27 cellular contexts compared by ENCODE assay signal in genomic region chr1:22804333-22804906, GRCh38.
A peak's percentile ranks its signal among the peaks of the same experiment; 100 is the strongest.
DNase-seq lines count a peak whose midpoint lies in the region; ATAC-seq and TF ChIP-seq lines count a peak whose summit lies in the region.
"Had no signal": no experiment of that assay in that cellular context is flagged by ENCODE, and none has a peak within 500 bp of the region (broad histone marks: within the 10 kb centered on the region; RNA-seq: fewer than 3 reads in every experiment).

No MANE protein-coding gene starts in this region.

- H3K9me2 ChIP-seq in Karpas-422 (replicated peaks; ENCODE audit: insufficient read depth, low read length) = no peaks in the 10 kb centered on the region

- DNase-seq in Karpas-422 = no peak
- DNase-seq in head of caudate nucleus = peak in 28 of 42 donors; percentile 27 to 80 (median 54)
- DNase-seq in sciatic nerve (ENCODE audit: low spot score) = no peak
- DNase-seq in activated naive CD4-positive, alpha-beta T cell (lab: John Stamatoyannopoulos, UW) = no peak
- no peak for DNase-seq in C1 segment of cervical spinal cord (lab: John Stamatoyannopoulos, UW)
- DNase-seq: activated CD4-positive, alpha-beta T cell treated with anti-CD3 and anti-CD28 coated beads, Interleukin-2, amount 50 U/mL, for 48 hours; amygdala; Caco-2; DMS79 treated with DMSO at 0.1 percent for 48 hours; Kasumi-1; NCI-H510A treated with DMSO at 0.1 percent for 48 hours; Peyer's patch; stimulated activated CD4-positive, alpha-beta T cell treated with anti-CD3 and anti-CD28 coated beads, Interleukin-12 subunit alpha, Interleukin-12 subunit beta, amount 100 ng/mL, for 4 hours; stimulated activated CD4-positive, alpha-beta T cell treated with anti-CD3 and anti-CD28 coated beads, Interleukin-4, amount 100 ng/mL, for 4 hours; testis; uterus had no signal

- intact Hi-C loops in head of caudate nucleus (cut with DNase I) = no loop called here
- intact Hi-C loops in sciatic nerve (cut with DNase I) = no loop called here

- H3K27ac Mint-ChIP-seq in brain = peak overlapping the region in 4 of 5 experiments; percentile 60 to 93 (median 80)
- H3K27ac Mint-ChIP-seq: activated naive CD4-positive, alpha-beta T cell treated with anti-CD3 and anti-CD28 coated beads, Interleukin-2, amount 50 U/mL, for 24 hours; activated T-helper 1 cell treated with anti-CD3 and anti-CD28 coated beads, Interleukin-12 subunit alpha, Interleukin-12 subunit beta, Interleukin-2, Interleukin-4 antibody, amounts not matched to agents 30 ng/mL and 10 ng/mL and 1 ng/mL, durations not matched to agents 14 hours and 24 hours and 36 hours; dendritic cell treated with granulocyte-macrophage colony-stimulating factor and Interleukin-4, amounts not matched to agents 40 ng/mL and 50 ng/mL, for 4 days; stimulated activated memory B cell treated with anti-CD40 and anti-IgM and Interleukin-4, amounts not matched to agents 10 μg/mL and 1 μg/mL and 100 μg/mL, for 72 hours had no signal

- H3K27me3 Mint-ChIP-seq in brain = peaks cover 2% of the 10 kb centered on the region
- H3K27me3 Mint-ChIP-seq: activated naive CD4-positive, alpha-beta T cell treated with anti-CD3 and anti-CD28 coated beads, Interleukin-2, amount 50 U/mL, for 24 hours had no signal

- H3K9ac ChIP-seq in Karpas-422 (ENCODE audit: low read length) = peak overlapping the region; percentile 68

- no peak for TF ChIP-seq CTCF in brain (conservative IDR thresholded peaks at IDR 0.05)

- no peaks in the 10 kb centered on the region for H3K27me3 ChIP-seq in Karpas-422 (ENCODE audit: low read length)
- H3K27me3 ChIP-seq: Peyer's patch, right lobe of liver, testis, uterus had no signal

- no peaks in the 10 kb centered on the region for H4K20me1 ChIP-seq in Karpas-422 (ENCODE audit: insufficient read depth, low read depth, low read length)

- no peaks in the 10 kb centered on the region for H3K9me3 ChIP-seq in Karpas-422 (ENCODE audit: low read length)
- H3K9me3 ChIP-seq: Caco-2, Peyer's patch, right lobe of liver, testis, uterus had no signal

- peak overlapping the region; percentile 96; the same call in 1 of the 2 replicates for H3K27ac ChIP-seq in Karpas-422 (ENCODE audit: low read length)
- H3K27ac ChIP-seq: C4-2B, HL-60, Peyer's patch, right lobe of liver, testis, uterus had no signal

- peaks cover 94% of the 10 kb centered on the region for H3K4me1 ChIP-seq in Karpas-422 (ENCODE audit: low read length)
- H3K4me1 ChIP-seq: Caco-2, right lobe of liver had no signal

- H3K36me3 Mint-ChIP-seq in brain = no peaks in the 10 kb centered on the region
- H3K36me3 Mint-ChIP-seq: activated naive CD4-positive, alpha-beta T cell treated with anti-CD3 and anti-CD28 coated beads, Interleukin-2, amount 50 U/mL, for 24 hours; stimulated activated memory B cell treated with anti-CD40 and anti-IgM and Interleukin-4, amounts not matched to agents 10 μg/mL and 1 μg/mL and 100 μg/mL, for 72 hours had no signal

- H3K79me2 ChIP-seq in Karpas-422 (ENCODE audit: low read length) = no peaks in the 10 kb centered on the region

- no peak overlapping the region for H2AFZ ChIP-seq in Karpas-422 (ENCODE audit: low read length)

- ATAC-seq in sciatic nerve (peak; percentile 31), GM21737 (IDR thresholded peaks at IDR 0.05; ENCODE audit: unreplicated experiment) (no peak), HG03135 (IDR thresholded peaks at IDR 0.05; ENCODE audit: unreplicated experiment) (no peak)
- ATAC-seq: right lobe of liver; stimulated activated memory B cell treated with anti-CD40 and anti-IgM and Interleukin-4, amounts not matched to agents 10 μg/mL and 1 μg/mL and 100 μg/mL, for 72 hours had no signal

- no peaks in the 10 kb centered on the region for H3K36me3 ChIP-seq in Karpas-422 (ENCODE audit: insufficient read depth, low read length)
- H3K36me3 ChIP-seq: Peyer's patch, right lobe of liver, uterus had no signal

- no peak overlapping the region for H3K4me3 ChIP-seq in Karpas-422 (ENCODE audit: low read length)
- H3K4me3 ChIP-seq: lung, Peyer's patch, right lobe of liver, testis, uterus had no signal

- H3K4me2 ChIP-seq in Karpas-422 (ENCODE audit: low read depth, low read length, poor library complexity, severe bottlenecking) = peak overlapping the region; percentile 71

- H3K4me3 Mint-ChIP-seq in brain = no peak overlapping the region
- H3K4me3 Mint-ChIP-seq: activated naive CD4-positive, alpha-beta T cell treated with anti-CD3 and anti-CD28 coated beads, Interleukin-2, amount 50 U/mL, for 24 hours; activated T-helper 1 cell treated with anti-CD3 and anti-CD28 coated beads, Interleukin-12 subunit alpha, Interleukin-12 subunit beta, Interleukin-2, Interleukin-4 antibody, amounts not matched to agents 30 ng/mL and 10 ng/mL and 1 ng/mL, durations not matched to agents 14 hours and 24 hours and 36 hours; dendritic cell treated with granulocyte-macrophage colony-stimulating factor and Interleukin-4, amounts not matched to agents 40 ng/mL and 50 ng/mL, for 4 days; stimulated activated memory B cell treated with anti-CD40 and anti-IgM and Interleukin-4, amounts not matched to agents 10 μg/mL and 1 μg/mL and 100 μg/mL, for 72 hours had no signal

- H3K4me1 Mint-ChIP-seq in brain = peaks cover 96% of the 10 kb centered on the region
- H3K4me1 Mint-ChIP-seq: activated naive CD4-positive, alpha-beta T cell treated with anti-CD3 and anti-CD28 coated beads, Interleukin-2, amount 50 U/mL, for 24 hours; stimulated activated memory B cell treated with anti-CD40 and anti-IgM and Interleukin-4, amounts not matched to agents 10 μg/mL and 1 μg/mL and 100 μg/mL, for 72 hours had no signal

- H3K9me3 Mint-ChIP-seq in brain = peaks cover 0 to 3% (median 0%) of the 10 kb centered on the region in 5 experiments
- H3K9me3 Mint-ChIP-seq: activated naive CD4-positive, alpha-beta T cell treated with anti-CD3 and anti-CD28 coated beads, Interleukin-2, amount 50 U/mL, for 24 hours; activated T-helper 1 cell treated with anti-CD3 and anti-CD28 coated beads, Interleukin-12 subunit alpha, Interleukin-12 subunit beta, Interleukin-2, Interleukin-4 antibody, amounts not matched to agents 30 ng/mL and 10 ng/mL and 1 ng/mL, durations not matched to agents 14 hours and 24 hours and 36 hours; dendritic cell treated with granulocyte-macrophage colony-stimulating factor and Interleukin-4, amounts not matched to agents 40 ng/mL and 50 ng/mL, for 4 days; stimulated activated memory B cell treated with anti-CD40 and anti-IgM and Interleukin-4, amounts not matched to agents 10 μg/mL and 1 μg/mL and 100 μg/mL, for 72 hours had no signal

Comparison
In these comparisons a context has a peak if more than half of its experiments do, and no peak if none do; other contexts are left out.
1. DNase-seq: peak in head of caudate nucleus (28 of 42); none in Karpas-422 (single experiment), sciatic nerve (single experiment), activated naive CD4-positive, alpha-beta T cell (0 of 4) and C1 segment of cervical spinal cord (0 of 14).